In the genomic region with DNA sequence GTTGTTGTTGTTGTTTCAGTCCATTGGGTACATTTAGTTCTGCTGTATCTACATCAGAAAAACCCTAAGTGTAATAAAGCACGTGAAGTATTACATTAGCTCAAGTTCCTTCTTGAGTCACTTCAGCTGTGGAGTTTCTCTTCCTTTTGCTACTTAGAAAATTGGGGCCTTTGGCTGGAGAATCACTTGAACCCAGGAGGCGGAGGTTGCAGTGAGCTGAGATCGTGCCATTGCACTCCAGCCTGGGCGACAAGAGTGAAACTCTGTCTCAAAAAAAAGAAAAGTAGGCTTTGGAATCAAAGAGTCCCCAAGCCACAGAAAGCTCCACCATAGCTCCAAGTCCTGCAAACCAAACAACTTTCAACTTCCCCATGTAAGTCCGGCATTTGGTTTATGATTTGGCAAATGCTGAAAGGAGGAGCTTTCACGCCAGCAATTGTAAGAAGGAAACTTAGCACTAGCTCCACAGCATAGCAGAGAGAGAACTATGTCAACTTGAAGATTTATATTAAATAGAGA, we compare ENCODE assay signal across 13 cellular contexts. TPM values are rescaled to one million over a fixed set of nuclear protein-coding genes. Genes with fewer than 3 reads are reported as not detected.
DNase-seq lines count a peak whose midpoint lies in the region; ATAC-seq and TF ChIP-seq lines count a peak whose summit lies in the region.
"Had no signal": no experiment of that assay in that cellular context is flagged by ENCODE, and none has a peak within 500 bp of the region (broad histone marks: within the 10 kb centered on the region; RNA-seq: fewer than 3 reads in every experiment).

No MANE protein-coding gene starts in this region.

- no peaks in the 10 kb centered on the region for H3K9me3 ChIP-seq in gastrocnemius medialis
- no peaks in the 10 kb centered on the region for H3K9me3 ChIP-seq in WERI-Rb-1 (ENCODE audit: severe bottlenecking)
- H3K9me3 ChIP-seq: ovary, thoracic aorta had no signal

- no peaks in the 10 kb centered on the region for H3K27me3 ChIP-seq in gastrocnemius medialis
- H3K27me3 ChIP-seq in WERI-Rb-1 (ENCODE audit: insufficient read depth, low read depth, severe bottlenecking) = no peaks in the 10 kb centered on the region
- H3K27me3 ChIP-seq: cardiac muscle cell, ovary had no signal

- no peaks in the 10 kb centered on the region for H3K36me3 ChIP-seq in gastrocnemius medialis
- H3K36me3 ChIP-seq in WERI-Rb-1 = no peaks in the 10 kb centered on the region
- H3K36me3 ChIP-seq: cardiac muscle cell, ovary, thoracic aorta had no signal

- peaks cover 19 to 22% of the 10 kb centered on the region in 2 donors for H3K4me1 ChIP-seq in gastrocnemius medialis

- intact Hi-C loops in gastrocnemius medialis (cut with DNase I; ENCODE audit: low total_unique reads) = no loop called here

- DNase-seq in germinal center (ENCODE audit: low spot score) = peak; percentile 46
- no peak for DNase-seq in gastrocnemius medialis
- DNase-seq in WERI-Rb-1 = no peak
- DNase-seq in NCI-H2029 treated with DMSO at 0.1 percent for 48 hours (lab: John Stamatoyannopoulos, UW) = no peak
- DNase-seq in inferior parietal cortex (ENCODE audit: extremely low spot score) = no peak
- DNase-seq: activated effector memory CD4-positive, alpha-beta T cell treated with Interleukin-2 at 50 U/mL for 16 hours; KBM-7; ovary had no signal

- TF ChIP-seq CTCF in gastrocnemius medialis (IDR thresholded peaks at IDR 0.05 in 4 of 5, conservative IDR thresholded peaks at IDR 0.05 in 1 of 5) (no peak), WERI-Rb-1 (IDR thresholded peaks at IDR 0.05; ENCODE audit: low read depth, low read length) (no peak)

- in situ Hi-C loops in gastrocnemius medialis (cut with MboI; ENCODE audit: low sequenced_read_pairs in 4 of 4) = loop anchor here in 1 of 4 donors (25.0 kb wide), 1 partner anchor 132 kb away; no protein-coding TSS in a partner anchor

- H3K4me3 ChIP-seq in gastrocnemius medialis (no peak overlapping the region), WERI-Rb-1 (ENCODE audit: low read depth, low read length) (no peak overlapping the region)
- H3K4me3 ChIP-seq: cardiac muscle cell, ovary, thoracic aorta had no signal

- ATAC-seq in GM18907 (IDR thresholded peaks at IDR 0.05; ENCODE audit: unreplicated experiment) (peak; percentile 51), HG03571 (IDR thresholded peaks at IDR 0.05; ENCODE audit: unreplicated experiment) (peak; percentile 48), gastrocnemius medialis (peak; percentile 75 to 91), HG03159 (IDR thresholded peaks at IDR 0.05; ENCODE audit: unreplicated experiment) (no peak)

- H3K27ac ChIP-seq in gastrocnemius medialis (peak overlapping the region; percentile 48 to 75 (median 64)), WERI-Rb-1 (no peak overlapping the region)
- H3K27ac ChIP-seq: cardiac muscle cell, ovary had no signal

- no peak for TF ChIP-seq POLR2A in gastrocnemius medialis (IDR thresholded peaks at IDR 0.05)

RNA-seq across cellular contexts. Expression of a gene that starts 56.5 kb away (rescaled TPM):
- total RNA-seq in gastrocnemius medialis = 10 to 100 TPM in 3 of 4 donors, 1 to 10 TPM in 1; 8.4 to 47.0 (median 31.9) TPM
